ENCODE assay signal across 8 cellular contexts in genomic region chr5:67824852-67825251, GRCh38.
"Had no signal": no experiment of that assay in that cellular context is flagged by ENCODE, and none has a peak within 500 bp of the region (broad histone marks: within the 10 kb centered on the region; RNA-seq: fewer than 3 reads in every experiment).

No MANE protein-coding gene starts in this region.

- H3K36me3 ChIP-seq: HAP-1 had no signal

- H3K4me1 ChIP-seq: HAP-1 had no signal

- H3K9ac ChIP-seq: GM23248 had no signal

- ATAC-seq: HCT116 had no signal

- H3K9me3 ChIP-seq: HAP-1 had no signal

- DNase-seq: GM23248, GOT3, H7, HFFc6, KG1 had no signal

- H2AFZ ChIP-seq: GM23248 had no signal

- H3K27ac ChIP-seq: GM23248, HL-60 had no signal

- H3K4me3 ChIP-seq: GM23248, HAP-1 had no signal
